In genomic region chr7:93238748-93239147, GRCh38 we compare ENCODE assay signal across 28 cellular contexts. TPM values are rescaled to one million over a fixed set of nuclear protein-coding genes. Genes with fewer than 3 reads are reported as not detected.
"Had no signal": no experiment of that assay in that cellular context is flagged by ENCODE, and none has a peak within 500 bp of the region (broad histone marks: within the 10 kb centered on the region; RNA-seq: fewer than 3 reads in every experiment).

No MANE protein-coding gene starts in this region.

- DNase-seq: activated CD4-positive, alpha-beta memory T cell treated with anti-CD3 and anti-CD28 coated beads for 36 hours; activated CD4-positive, alpha-beta T cell treated with anti-CD3 and anti-CD28 coated beads for 4 hours; activated CD4-positive, CD25-positive, alpha-beta regulatory T cell; activated effector memory CD4-positive, alpha-beta T cell treated with Interleukin-2 at 50 U/mL for 16 hours; activated naive CD4-positive, alpha-beta T cell treated with anti-CD3 and anti-CD28 coated beads, Interleukin-2, amount 10 ng/mL, durations not matched to agents 7 days and 5 days; activated T-cell treated with anti-CD3 and anti-CD28 coated beads, Interleukin-2, amount 50 U/mL, for 48 hours; anterior cingulate cortex; effector CD4-positive, alpha-beta T cell; foreskin fibroblast; heart right ventricle; islet precursor cell; left colon; mesenchymal stem cell; mucosa of descending colon; nephron progenitor cell; nucleus accumbens; right lobe of liver; stimulated activated CD4-positive, alpha-beta T cell treated with anti-CD3 and anti-CD28 coated beads, Interleukin-1b, Interleukin-23, amount 100 ng/mL, for 48 hours; stimulated activated naive CD8-positive, alpha-beta T cell treated with anti-CD3 and anti-CD28 coated beads, Interleukin-15, amount 100 ng/mL, for 72 hours had no signal

- H3K4me3 Mint-ChIP-seq: activated CD4-positive, alpha-beta memory T cell treated with anti-CD3 and anti-CD28 coated beads for 36 hours; activated naive CD4-positive, alpha-beta T cell treated with anti-CD3 and anti-CD28 coated beads, Interleukin-2, amount 10 ng/mL, durations not matched to agents 7 days and 5 days; dendritic cell treated with granulocyte-macrophage colony-stimulating factor and Interleukin-4, amounts not matched to agents 40 ng/mL and 50 ng/mL, for 4 days; nephron progenitor cell; stimulated activated naive CD8-positive, alpha-beta T cell treated with anti-CD3 and anti-CD28 coated beads, Interleukin-15, amount 100 ng/mL, for 72 hours had no signal

- H3K36me3 Mint-ChIP-seq: activated CD4-positive, alpha-beta memory T cell treated with anti-CD3 and anti-CD28 coated beads for 36 hours; activated naive CD4-positive, alpha-beta T cell treated with anti-CD3 and anti-CD28 coated beads, Interleukin-2, amount 10 ng/mL, durations not matched to agents 7 days and 5 days; brain had no signal

- H2AFZ ChIP-seq: parathyroid adenoma had no signal

- H3K36me3 ChIP-seq: right lobe of liver, suprapubic skin had no signal

- H3K9me3 ChIP-seq: heart right ventricle, mucosa of descending colon, right lobe of liver, suprapubic skin, tibial nerve had no signal

- H3K27me3 ChIP-seq: heart right ventricle, right lobe of liver, suprapubic skin, tibial nerve had no signal

- H3K27me3 Mint-ChIP-seq: activated CD4-positive, alpha-beta memory T cell treated with anti-CD3 and anti-CD28 coated beads for 36 hours; activated naive CD4-positive, alpha-beta T cell treated with anti-CD3 and anti-CD28 coated beads, Interleukin-2, amount 10 ng/mL, durations not matched to agents 7 days and 5 days; brain; dendritic cell treated with granulocyte-macrophage colony-stimulating factor and Interleukin-4, amounts not matched to agents 40 ng/mL and 50 ng/mL, for 4 days; stimulated activated naive CD8-positive, alpha-beta T cell treated with anti-CD3 and anti-CD28 coated beads, Interleukin-15, amount 100 ng/mL, for 72 hours had no signal

- H3K4me1 Mint-ChIP-seq: nephron progenitor cell; stimulated activated naive CD8-positive, alpha-beta T cell treated with anti-CD3 and anti-CD28 coated beads, Interleukin-15, amount 100 ng/mL, for 72 hours had no signal

- H3K27ac ChIP-seq: heart right ventricle, parathyroid adenoma, right lobe of liver, skin epidermis, suprapubic skin, tibial nerve had no signal

- H3K4me3 ChIP-seq: heart right ventricle, mucosa of descending colon, right lobe of liver, skin epidermis, suprapubic skin, tibial nerve had no signal

- H3K4me1 ChIP-seq: parathyroid adenoma had no signal

- ATAC-seq: heart right ventricle; left colon; mucosa of descending colon; stimulated activated naive CD8-positive, alpha-beta T cell treated with anti-CD3 and anti-CD28 coated beads, Interleukin-15, amount 100 ng/mL, for 72 hours had no signal

- H3K9ac ChIP-seq: parathyroid adenoma had no signal

- H3K27ac Mint-ChIP-seq: activated CD4-positive, alpha-beta memory T cell treated with anti-CD3 and anti-CD28 coated beads for 36 hours; activated naive CD4-positive, alpha-beta T cell treated with anti-CD3 and anti-CD28 coated beads, Interleukin-2, amount 10 ng/mL, durations not matched to agents 7 days and 5 days; brain; dendritic cell treated with granulocyte-macrophage colony-stimulating factor and Interleukin-4, amounts not matched to agents 40 ng/mL and 50 ng/mL, for 4 days; nephron progenitor cell had no signal

- H3K9me3 Mint-ChIP-seq: activated CD4-positive, alpha-beta memory T cell treated with anti-CD3 and anti-CD28 coated beads for 36 hours; activated naive CD4-positive, alpha-beta T cell treated with anti-CD3 and anti-CD28 coated beads, Interleukin-2, amount 10 ng/mL, durations not matched to agents 7 days and 5 days; brain; dendritic cell treated with granulocyte-macrophage colony-stimulating factor and Interleukin-4, amounts not matched to agents 40 ng/mL and 50 ng/mL, for 4 days; nephron progenitor cell; stimulated activated naive CD8-positive, alpha-beta T cell treated with anti-CD3 and anti-CD28 coated beads, Interleukin-15, amount 100 ng/mL, for 72 hours had no signal

RNA-seq across cellular contexts. Expression of gene HEPACAM2, which starts 12.5 kb away (rescaled TPM):
- total RNA-seq: cardiac septum, epithelial cell of proximal tubule, right lobe of liver, tibial nerve had no signal
- polyA plus RNA-seq: fibroblast of lung, heart right ventricle had no signal
